27 cellular contexts compared by ENCODE assay signal in genomic region chr9:131470581-131470991, GRCh38.
"Had no signal": no experiment of that assay in that cellular context is flagged by ENCODE, and none has a peak within 500 bp of the region (broad histone marks: within the 10 kb centered on the region; RNA-seq: fewer than 3 reads in every experiment).

No MANE protein-coding gene starts in this region.

- H3K9ac ChIP-seq: neural progenitor cell, parathyroid adenoma had no signal

- H3K4me1 ChIP-seq: neural progenitor cell, parathyroid adenoma, vagina had no signal

- H3K4me2 ChIP-seq: hepatocyte, neural progenitor cell had no signal

- H3K27me3 Mint-ChIP-seq: activated naive CD4-positive, alpha-beta T cell treated with anti-CD3 and anti-CD28 coated beads, Interleukin-2, amount 50 U/mL, for 24 hours; stimulated activated naive CD8-positive, alpha-beta T cell treated with anti-CD3 and anti-CD28 coated beads, Interleukin-15, Interleukin-2, amounts not matched to agents 100 ng/mL and 50 ng/mL, for 24 hours; T-cell; type B pancreatic cell had no signal

- FAIRE-seq: keratinocyte had no signal

- H3K4me3 Mint-ChIP-seq: activated naive CD4-positive, alpha-beta T cell treated with anti-CD3 and anti-CD28 coated beads, Interleukin-2, amount 50 U/mL, for 24 hours; natural killer cell; neural progenitor cell; stimulated activated naive CD8-positive, alpha-beta T cell treated with anti-CD3 and anti-CD28 coated beads, Interleukin-15, Interleukin-2, amounts not matched to agents 100 ng/mL and 50 ng/mL, for 24 hours; T-cell; T-helper 2 cell treated with Interferon-gamma antibody and Interleukin-4, amounts not matched to agents 5 μg/mL and 100 μg/mL, for 36 hours; type B pancreatic cell had no signal

- ATAC-seq: activated CD4-positive, CD25-positive, alpha-beta regulatory T cell treated with anti-CD3 and anti-CD28 coated beads, Interleukin-2, amount 50 U/mL, for 24 hours; gastroesophageal sphincter; left colon; natural killer cell; T-cell had no signal

- H3K4me3 ChIP-seq: gastroesophageal sphincter, hepatocyte, neural progenitor cell, right atrium auricular region, thoracic aorta, vagina had no signal

- H3K27ac ChIP-seq: gastroesophageal sphincter, hepatocyte, neural progenitor cell, parathyroid adenoma, right atrium auricular region, thoracic aorta, vagina had no signal

- H3K27ac Mint-ChIP-seq: activated naive CD4-positive, alpha-beta T cell treated with anti-CD3 and anti-CD28 coated beads, Interleukin-2, amount 50 U/mL, for 24 hours; neural progenitor cell; T-helper 2 cell treated with Interferon-gamma antibody and Interleukin-4, amounts not matched to agents 5 μg/mL and 100 μg/mL, for 36 hours; type B pancreatic cell had no signal

- H3K9me3 ChIP-seq: gastroesophageal sphincter, right atrium auricular region, thoracic aorta, vagina had no signal

- H3K27me3 ChIP-seq: gastroesophageal sphincter, hepatocyte, neural progenitor cell, right atrium auricular region, vagina had no signal

- H2AFZ ChIP-seq: hepatocyte, neural progenitor cell, parathyroid adenoma had no signal

- H3K9me3 Mint-ChIP-seq: activated naive CD4-positive, alpha-beta T cell treated with anti-CD3 and anti-CD28 coated beads, Interleukin-2, amount 50 U/mL, for 24 hours; natural killer cell; neural progenitor cell; stimulated activated naive CD8-positive, alpha-beta T cell treated with anti-CD3 and anti-CD28 coated beads, Interleukin-15, Interleukin-2, amounts not matched to agents 100 ng/mL and 50 ng/mL, for 24 hours; T-cell; T-helper 2 cell treated with Interferon-gamma antibody and Interleukin-4, amounts not matched to agents 5 μg/mL and 100 μg/mL, for 36 hours; type B pancreatic cell had no signal

- H3K4me1 Mint-ChIP-seq: activated naive CD4-positive, alpha-beta T cell treated with anti-CD3 and anti-CD28 coated beads, Interleukin-2, amount 50 U/mL, for 24 hours; neural progenitor cell had no signal

- DNase-seq: activated CD4-positive, alpha-beta T cell treated with anti-CD3 and anti-CD28 coated beads for 48 hours; activated CD4-positive, alpha-beta T cell treated with anti-CD3 and anti-CD28 coated beads, Interleukin-2, amount 50 U/mL, for 48 hours; activated CD8-positive, alpha-beta memory T cell treated with anti-CD3 and anti-CD28 coated beads for 24 hours; activated gamma-delta T cell; anterior cingulate cortex; cerebellar nuclear complex; cortex of kidney; left colon; mesenchymal stem cell; natural killer cell; occipital lobe; stimulated activated CD4-positive, alpha-beta T cell treated with anti-CD3 and anti-CD28 coated beads, Interleukin-12 subunit alpha, Interleukin-12 subunit beta, amount 100 ng/mL, for 4 hours; stimulated activated CD4-positive, alpha-beta T cell treated with anti-CD3 and anti-CD28 coated beads, Interleukin-4, amount 100 ng/mL, for 1 hour; T-cell had no signal
